In the genomic region with DNA sequence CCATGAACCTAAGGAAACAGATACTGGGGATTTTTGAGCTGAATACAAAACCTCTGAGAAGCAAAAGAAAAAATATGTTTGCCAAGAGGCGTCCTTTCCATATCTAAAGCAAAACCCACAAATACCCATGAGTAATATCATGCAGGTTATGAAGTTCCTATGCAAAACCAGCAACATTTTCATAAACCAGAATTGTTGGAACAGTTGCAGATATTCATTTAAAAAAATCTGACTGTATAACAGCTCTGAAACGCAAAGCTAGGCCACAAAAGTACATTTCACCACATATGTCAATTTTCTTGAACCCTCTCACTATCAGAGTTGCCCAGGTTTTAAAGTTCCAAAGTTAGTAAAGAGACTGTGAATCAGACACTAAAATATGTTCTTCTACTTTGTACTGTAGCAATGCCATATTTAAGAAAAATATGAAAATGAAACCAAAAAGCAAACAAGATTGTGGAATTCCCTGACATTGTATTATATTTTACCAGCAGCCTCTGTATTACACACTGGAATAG, we compare ENCODE assay signal across 8 cellular contexts. TPM values are rescaled to one million over a fixed set of nuclear protein-coding genes. Genes with fewer than 3 reads are reported as not detected.
A peak's percentile ranks its signal among the peaks of the same experiment; 100 is the strongest.
DNase-seq lines count a peak whose midpoint lies in the region; ATAC-seq, FAIRE-seq and TF ChIP-seq lines count a peak whose summit lies in the region.
"Had no signal": no experiment of that assay in that cellular context is flagged by ENCODE, and none has a peak within 500 bp of the region (broad histone marks: within the 10 kb centered on the region; RNA-seq: fewer than 3 reads in every experiment).

No MANE protein-coding gene starts in this region.

- TF ChIP-seq POLR2A in spleen (IDR thresholded peaks at IDR 0.05): no peak

- H4K20me1 ChIP-seq in astrocyte (ENCODE audit: insufficient read depth, low read length): no peaks in the 10 kb centered on the region

- intact Hi-C loops in spleen (cut with DNase I; ENCODE audit: low total_unique reads): no loop called here
- intact Hi-C loops in left colon (cut with DNase I, micrococcal nuclease): no loop called here

- no peaks in the 10 kb centered on the region for H3K36me3 Mint-ChIP-seq in astrocyte (ENCODE audit: low read depth, unreplicated experiment)

- H3K27me3 Mint-ChIP-seq in astrocyte (ENCODE audit: low read depth, unreplicated experiment): no peaks in the 10 kb centered on the region
- H3K27me3 Mint-ChIP-seq: progenitor cell of endocrine pancreas had no signal

- DNase-seq in GM19239 (ENCODE audit: insufficient read length, low spot score) (no peak), astrocyte (ENCODE audit: low read depth) (peak; percentile 82), spleen (no peak), D341Med (ENCODE audit: low spot score) (no peak), left colon (no peak)
- DNase-seq in stimulated activated CD4-positive, alpha-beta T cell treated with anti-CD3 and anti-CD28 coated beads, Interleukin-4, amount 100 ng/mL, for 1 hour: no peak

- H3K9me3 ChIP-seq in astrocyte (ENCODE audit: insufficient read depth, low read depth, low read length): no peaks in the 10 kb centered on the region
- no peaks in the 10 kb centered on the region for H3K9me3 ChIP-seq in spleen

- TF ChIP-seq CTCF in astrocyte (IDR thresholded peaks at IDR 0.05; ENCODE audit: insufficient read depth, low read depth, low read length) (no peak), spleen (IDR thresholded peaks at IDR 0.05 in 8 of 11, conservative IDR thresholded peaks at IDR 0.05 in 3 of 11) (no peak)

- H3K4me1 Mint-ChIP-seq in astrocyte (ENCODE audit: low read depth, unreplicated experiment): peaks cover 26% of the 10 kb centered on the region

- H3K4me3 ChIP-seq in astrocyte (ENCODE audit: insufficient read depth, low read depth, low read length) (no peak overlapping the region), spleen (peak overlapping the region in 1 of 8 donors; percentile 4)

- 34 to 44% (median 41%) methylated on average over 2 of the region's 2 CpGs for WGBS in spleen, 5 donors

- H3K27ac ChIP-seq in astrocyte (ENCODE audit: low read depth, low read length) (peak overlapping the region; percentile 15), spleen (peak overlapping the region; percentile 29 to 89 (median 80))

- FAIRE-seq in GM19239 (lab: Jason Lieb, UNC) (peak; percentile 87), astrocyte (lab: Jason Lieb, UNC) (no peak)

- peaks cover 2% of the 10 kb centered on the region for H3K9me3 Mint-ChIP-seq in astrocyte (ENCODE audit: unreplicated experiment)

- H2AFZ ChIP-seq in astrocyte (ENCODE audit: low read depth, low read length): no peak overlapping the region

- H3K27ac Mint-ChIP-seq in astrocyte (ENCODE audit: unreplicated experiment): peak overlapping the region; percentile 51
- H3K27ac Mint-ChIP-seq: progenitor cell of endocrine pancreas had no signal

- H3K27me3 ChIP-seq in astrocyte (ENCODE audit: insufficient read depth, low read length): no peaks in the 10 kb centered on the region
- no peaks in the 10 kb centered on the region for H3K27me3 ChIP-seq in spleen (replicated peaks in 1 of 7)

- no peak overlapping the region for H3K9ac ChIP-seq in astrocyte (ENCODE audit: low read length)

- H3K4me3 Mint-ChIP-seq in astrocyte (ENCODE audit: unreplicated experiment): no peak overlapping the region

- peak; percentile 22 for ATAC-seq in HG03196 (IDR thresholded peaks at IDR 0.05; ENCODE audit: unreplicated experiment)
- no peak for ATAC-seq in left colon

- H3K4me1 ChIP-seq in astrocyte (ENCODE audit: insufficient read depth, low read length): peaks cover 12% of the 10 kb centered on the region
- H3K4me1 ChIP-seq in spleen: peaks cover 34 to 55% (median 49%) of the 10 kb centered on the region in 6 donors

- H3K79me2 ChIP-seq in astrocyte (ENCODE audit: insufficient read depth, low read length): no peaks in the 10 kb centered on the region

- H3K36me3 ChIP-seq in astrocyte (ENCODE audit: insufficient read depth, low read length): no peaks in the 10 kb centered on the region
- H3K36me3 ChIP-seq in spleen: no peaks in the 10 kb centered on the region

- H3K4me2 ChIP-seq in astrocyte (ENCODE audit: low read length): peak overlapping the region; percentile 55

RNA-seq across cellular contexts. Expression of a gene that starts 33.8 kb away (rescaled TPM):
- total RNA-seq in astrocyte (435 and 475 TPM in 2 replicates), spleen (100 to 1,000 TPM; 177 to 312 (median 248) TPM), left colon (100 to 1,000 TPM in 1 of 2 donors, 10 to 100 TPM in 1; 89.0 to 145 TPM)
- 10 to 100 TPM; 34.6 to 44.8 (median 43.7) TPM for polyA plus RNA-seq in spleen
